In genomic region chr1:160961419-160961818, GRCh38 we compare ENCODE assay signal across 1 cellular context.
TF ChIP-seq lines count a peak whose summit lies in the region.

No MANE protein-coding gene starts in this region.

TF ChIP-seq in HepG2, 621 proteins besides CTCF, POLR2A, EP300 and RAD21 (continued from another document and continues in another):
- TF ChIP-seq ZNF256 (CRISPR knock-in tag; conservative IDR thresholded peaks at IDR 0.05) (no peak), ZNF121 (CRISPR knock-in tag; IDR thresholded peaks at IDR 0.05) (no peak), ZNF768 (CRISPR knock-in tag; IDR thresholded peaks at IDR 0.05) (no peak), ZBTB7A (CRISPR knock-in tag; IDR thresholded peaks at IDR 0.05) (no peak), ZBTB14 (CRISPR knock-in tag; IDR thresholded peaks at IDR 0.05) (no peak), ZNF737 (CRISPR knock-in tag; IDR thresholded peaks at IDR 0.05; ENCODE audit: borderline replicate concordance) (no peak), DNMT3B (CRISPR knock-in tag; conservative IDR thresholded peaks at IDR 0.05) (no peak), NR1H2 (CRISPR knock-in tag; IDR thresholded peaks at IDR 0.05; ENCODE audit: borderline replicate concordance, low read depth) (no peak), ZFP36L2 (CRISPR knock-in tag; IDR thresholded peaks at IDR 0.05) (no peak), ZNF143 (CRISPR knock-in tag; IDR thresholded peaks at IDR 0.05) (no peak), NR2F2 (IDR thresholded peaks at IDR 0.05; ENCODE audit: borderline replicate concordance, low read depth) (no peak), ZNF841 (CRISPR knock-in tag; IDR thresholded peaks at IDR 0.05; ENCODE audit: borderline replicate concordance) (no peak), CENPX (CRISPR knock-in tag; IDR thresholded peaks at IDR 0.05) (no peak), JUNB (CRISPR knock-in tag; IDR thresholded peaks at IDR 0.05; ENCODE audit: borderline replicate concordance) (no peak), ZC3H13 (CRISPR knock-in tag; IDR thresholded peaks at IDR 0.05) (no peak), HMG20B (CRISPR knock-in tag; conservative IDR thresholded peaks at IDR 0.05) (no peak), MXI1 (IDR thresholded peaks at IDR 0.05; ENCODE audit: borderline replicate concordance, low read depth, low read length) (no peak), SNAI1 (CRISPR knock-in tag; IDR thresholded peaks at IDR 0.05; ENCODE audit: borderline replicate concordance) (no peak), LRRFIP1 (CRISPR knock-in tag; conservative IDR thresholded peaks at IDR 0.05) (no peak), RFXAP (CRISPR knock-in tag; IDR thresholded peaks at IDR 0.05; ENCODE audit: borderline replicate concordance) (no peak), AHR (CRISPR knock-in tag; IDR thresholded peaks at IDR 0.05) (no peak), REXO4 (CRISPR knock-in tag; IDR thresholded peaks at IDR 0.05; ENCODE audit: borderline replicate concordance) (no peak), MTF1 (CRISPR knock-in tag; IDR thresholded peaks at IDR 0.05) (no peak), NCOA2 (CRISPR knock-in tag; IDR thresholded peaks at IDR 0.05) (peak; percentile 73), NAIF1 (CRISPR knock-in tag; IDR thresholded peaks at IDR 0.05; ENCODE audit: borderline replicate concordance) (no peak), ZNF674 (CRISPR knock-in tag; IDR thresholded peaks at IDR 0.05; ENCODE audit: low read depth) (no peak), XBP1 (CRISPR knock-in tag; IDR thresholded peaks at IDR 0.05) (no peak), ZNF354B (CRISPR knock-in tag; IDR thresholded peaks at IDR 0.05) (no peak), NRL (CRISPR knock-in tag; IDR thresholded peaks at IDR 0.05; ENCODE audit: borderline replicate concordance) (no peak), GATAD2A (CRISPR knock-in tag; IDR thresholded peaks at IDR 0.05) (peak; percentile 59), ZBTB44 (CRISPR knock-in tag; IDR thresholded peaks at IDR 0.05) (no peak), HIVEP1 (CRISPR knock-in tag; IDR thresholded peaks at IDR 0.05) (no peak), ZNF597 (CRISPR knock-in tag; IDR thresholded peaks at IDR 0.05) (no peak), IRX3 (CRISPR knock-in tag; IDR thresholded peaks at IDR 0.05; ENCODE audit: borderline replicate concordance, low read depth) (no peak), WIZ (CRISPR knock-in tag; IDR thresholded peaks at IDR 0.05) (no peak), ONECUT2 (CRISPR knock-in tag; IDR thresholded peaks at IDR 0.05) (no peak), HINFP (CRISPR knock-in tag; IDR thresholded peaks at IDR 0.05; ENCODE audit: low read depth) (no peak), MLLT10 (CRISPR knock-in tag; IDR thresholded peaks at IDR 0.05) (no peak), PTBP1 (IDR thresholded peaks at IDR 0.05; ENCODE audit: low read depth, low read length, poor library complexity, severe bottlenecking) (no peak)
- TF ChIP-seq, protein P1, sequence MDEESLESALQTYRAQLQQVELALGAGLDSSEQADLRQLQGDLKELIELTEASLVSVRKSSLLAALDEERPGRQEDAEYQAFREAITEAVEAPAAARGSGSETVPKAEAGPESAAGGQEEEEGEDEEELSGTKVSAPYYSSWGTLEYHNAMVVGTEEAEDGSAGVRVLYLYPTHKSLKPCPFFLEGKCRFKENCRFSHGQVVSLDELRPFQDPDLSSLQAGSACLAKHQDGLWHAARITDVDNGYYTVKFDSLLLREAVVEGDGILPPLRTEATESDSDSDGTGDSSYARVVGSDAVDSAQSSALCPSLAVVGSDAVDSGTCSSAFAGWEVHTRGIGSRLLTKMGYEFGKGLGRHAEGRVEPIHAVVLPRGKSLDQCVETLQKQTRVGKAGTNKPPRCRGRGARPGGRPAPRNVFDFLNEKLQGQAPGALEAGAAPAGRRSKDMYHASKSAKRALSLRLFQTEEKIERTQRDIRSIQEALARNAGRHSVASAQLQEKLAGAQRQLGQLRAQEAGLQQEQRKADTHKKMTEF (CRISPR knock-in tag; IDR thresholded peaks at IDR 0.05) = peak; percentile 53; the same call in 1 of the 2 replicates
- TF ChIP-seq, protein P2, sequence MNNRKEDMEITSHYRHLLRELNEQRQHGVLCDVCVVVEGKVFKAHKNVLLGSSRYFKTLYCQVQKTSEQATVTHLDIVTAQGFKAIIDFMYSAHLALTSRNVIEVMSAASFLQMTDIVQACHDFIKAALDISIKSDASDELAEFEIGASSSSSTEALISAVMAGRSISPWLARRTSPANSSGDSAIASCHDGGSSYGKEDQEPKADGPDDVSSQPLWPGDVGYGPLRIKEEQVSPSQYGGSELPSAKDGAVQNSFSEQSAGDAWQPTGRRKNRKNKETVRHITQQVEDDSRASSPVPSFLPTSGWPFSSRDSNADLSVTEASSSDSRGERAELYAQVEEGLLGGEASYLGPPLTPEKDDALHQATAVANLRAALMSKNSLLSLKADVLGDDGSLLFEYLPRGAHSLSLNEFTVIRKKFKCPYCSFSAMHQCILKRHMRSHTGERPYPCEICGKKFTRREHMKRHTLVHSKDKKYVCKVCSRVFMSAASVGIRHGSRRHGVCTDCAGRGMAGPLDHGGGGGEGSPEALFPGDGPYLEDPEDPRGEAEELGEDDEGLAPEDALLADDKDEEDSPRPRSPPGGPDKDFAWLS (CRISPR knock-in tag; IDR thresholded peaks at IDR 0.05; ENCODE audit: borderline replicate concordance) = no peak
- TF ChIP-seq, protein P3, sequence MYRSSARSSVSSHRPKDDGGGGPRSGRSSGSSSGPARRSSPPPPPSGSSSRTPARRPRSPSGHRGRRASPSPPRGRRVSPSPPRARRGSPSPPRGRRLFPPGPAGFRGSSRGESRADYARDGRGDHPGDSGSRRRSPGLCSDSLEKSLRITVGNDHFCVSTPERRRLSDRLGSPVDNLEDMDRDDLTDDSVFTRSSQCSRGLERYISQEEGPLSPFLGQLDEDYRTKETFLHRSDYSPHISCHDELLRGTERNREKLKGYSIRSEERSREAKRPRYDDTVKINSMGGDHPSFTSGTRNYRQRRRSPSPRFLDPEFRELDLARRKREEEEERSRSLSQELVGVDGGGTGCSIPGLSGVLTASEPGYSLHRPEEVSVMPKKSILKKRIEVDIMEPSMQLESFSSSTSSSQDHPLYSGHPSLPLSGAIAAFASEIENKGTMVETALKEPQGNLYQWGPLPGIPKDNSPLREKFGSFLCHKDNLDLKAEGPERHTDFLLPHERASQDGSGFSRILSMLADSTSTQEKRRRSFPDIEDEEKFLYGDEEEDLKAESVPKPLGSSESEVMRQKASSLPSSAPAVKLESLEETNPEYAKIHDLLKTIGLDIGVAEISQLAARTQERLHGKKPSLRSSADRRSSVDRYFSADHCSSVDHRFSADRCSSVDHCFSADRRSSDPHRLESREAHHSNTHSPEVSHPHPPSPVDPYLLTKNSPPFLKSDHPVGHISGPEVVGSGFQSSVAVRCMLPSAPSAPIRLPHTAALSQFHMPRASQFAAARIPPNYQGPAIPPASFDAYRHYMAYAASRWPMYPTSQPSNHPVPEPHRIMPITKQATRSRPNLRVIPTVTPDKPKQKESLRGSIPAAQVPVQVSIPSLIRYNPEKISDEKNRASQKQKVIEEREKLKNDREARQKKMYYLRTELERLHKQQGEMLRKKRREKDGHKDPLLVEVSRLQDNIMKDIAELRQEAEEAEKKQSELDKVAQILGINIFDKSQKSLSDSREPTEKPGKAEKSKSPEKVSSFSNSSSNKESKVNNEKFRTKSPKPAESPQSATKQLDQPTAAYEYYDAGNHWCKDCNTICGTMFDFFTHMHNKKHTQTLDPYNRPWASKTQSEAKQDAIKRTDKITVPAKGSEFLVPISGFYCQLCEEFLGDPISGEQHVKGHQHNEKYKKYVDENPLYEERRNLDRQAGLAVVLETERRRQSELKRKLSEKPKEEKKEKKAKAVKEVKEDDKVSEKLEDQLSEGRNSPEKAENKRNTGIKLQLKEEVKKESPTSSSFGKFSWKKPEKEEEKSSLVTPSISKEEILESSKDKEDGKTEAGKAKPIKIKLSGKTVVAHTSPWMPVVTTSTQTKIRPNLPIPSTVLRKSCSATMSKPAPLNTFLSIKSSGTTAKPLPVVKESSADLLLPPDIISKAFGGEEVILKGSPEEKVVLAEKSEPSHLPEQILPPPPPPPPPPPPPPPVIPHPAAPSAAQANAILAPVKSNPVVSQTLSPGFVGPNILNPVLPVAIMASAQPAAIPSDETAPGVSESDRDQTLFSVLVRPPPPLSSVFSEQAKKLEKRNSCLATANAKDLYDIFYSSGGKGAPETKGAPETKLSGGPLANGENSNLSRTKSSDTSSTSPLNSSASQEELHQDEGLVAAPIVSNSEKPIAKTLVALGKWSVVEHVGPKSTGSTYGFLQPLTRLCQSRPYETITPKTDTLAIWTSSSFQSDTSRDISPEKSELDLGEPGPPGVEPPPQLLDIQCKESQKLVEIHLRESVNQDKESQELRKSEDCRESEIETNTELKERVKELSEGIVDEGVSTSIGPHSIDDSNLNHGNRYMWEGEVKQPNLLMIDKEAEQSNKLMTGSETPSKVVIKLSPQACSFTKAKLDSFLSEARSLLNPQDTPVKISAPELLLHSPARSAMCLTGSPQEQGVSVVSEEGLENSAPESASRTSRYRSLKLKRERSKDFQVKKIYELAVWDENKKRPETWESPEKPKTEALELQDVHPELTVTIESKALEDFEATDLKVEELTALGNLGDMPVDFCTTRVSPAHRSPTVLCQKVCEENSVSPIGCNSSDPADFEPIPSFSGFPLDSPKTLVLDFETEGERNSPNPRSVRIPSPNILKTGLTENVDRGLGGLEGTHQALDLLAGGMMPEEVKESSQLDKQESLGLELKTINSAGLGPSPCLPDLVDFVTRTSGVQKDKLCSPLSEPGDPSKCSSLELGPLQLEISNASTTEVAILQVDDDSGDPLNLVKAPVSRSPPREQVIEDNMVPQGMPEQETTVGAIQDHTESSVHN (CRISPR knock-in tag; IDR thresholded peaks at IDR 0.05) = no peak
- TF ChIP-seq, protein P4, sequence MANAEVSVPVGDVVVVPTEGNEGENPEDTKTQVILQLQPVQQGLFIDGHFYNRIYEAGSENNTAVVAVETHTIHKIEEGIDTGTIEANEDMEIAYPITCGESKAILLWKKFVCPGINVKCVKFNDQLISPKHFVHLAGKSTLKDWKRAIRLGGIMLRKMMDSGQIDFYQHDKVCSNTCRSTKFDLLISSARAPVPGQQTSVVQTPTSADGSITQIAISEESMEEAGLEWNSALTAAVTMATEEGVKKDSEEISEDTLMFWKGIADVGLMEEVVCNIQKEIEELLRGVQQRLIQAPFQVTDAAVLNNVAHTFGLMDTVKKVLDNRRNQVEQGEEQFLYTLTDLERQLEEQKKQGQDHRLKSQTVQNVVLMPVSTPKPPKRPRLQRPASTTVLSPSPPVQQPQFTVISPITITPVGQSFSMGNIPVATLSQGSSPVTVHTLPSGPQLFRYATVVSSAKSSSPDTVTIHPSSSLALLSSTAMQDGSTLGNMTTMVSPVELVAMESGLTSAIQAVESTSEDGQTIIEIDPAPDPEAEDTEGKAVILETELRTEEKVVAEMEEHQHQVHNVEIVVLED (CRISPR knock-in tag; IDR thresholded peaks at IDR 0.05; ENCODE audit: borderline replicate concordance) = no peak
